8 cellular contexts compared by ENCODE assay signal in genomic region chr22:42820075-42820763, GRCh38. TPM values are rescaled to one million over a fixed set of nuclear protein-coding genes. Genes with fewer than 3 reads are reported as not detected.
A peak's percentile ranks its signal among the peaks of the same experiment; 100 is the strongest.
DNase-seq lines count a peak whose midpoint lies in the region; ATAC-seq and TF ChIP-seq lines count a peak whose summit lies in the region.

No MANE protein-coding gene starts in this region.

- H3K79me2 ChIP-seq in fibroblast of lung (ENCODE audit: control insufficient read depth, insufficient read depth, low read length): no peaks in the 10 kb centered on the region

- no peak overlapping the region for H3K9ac ChIP-seq in fibroblast of lung (ENCODE audit: insufficient read depth, low read length)

- H3K4me2 ChIP-seq in fibroblast of lung (ENCODE audit: extremely low read depth, insufficient read depth, low read length): peak overlapping the region; percentile 20

- H3K27me3 ChIP-seq in Peyer's patch (no peaks in the 10 kb centered on the region), fibroblast of lung (ENCODE audit: control insufficient read depth, insufficient read depth, low read length) (no peaks in the 10 kb centered on the region)

- no peaks in the 10 kb centered on the region for H3K4me1 ChIP-seq in Peyer's patch
- peaks cover 10% of the 10 kb centered on the region for H3K4me1 ChIP-seq in fibroblast of lung (ENCODE audit: control insufficient read depth, extremely low read depth, insufficient read depth, low read length)

- DNase-seq in NCI-H2029 treated with DMSO at 0.1 percent for 48 hours (lab: John Stamatoyannopoulos, UW) (peak; percentile 20), NCI-H2029 (lab: John Stamatoyannopoulos, UW) (no peak), Peyer's patch (no peak), fibroblast of lung (ENCODE audit: low read depth in 2 of 2) (peak; percentile 77 to 90), retinal pigment epithelial cell (ENCODE audit: low read depth) (no peak), GOT3 (lab: John Stamatoyannopoulos, UW) (no peak)

- H3K4me3 ChIP-seq in Peyer's patch (no peak overlapping the region), fibroblast of lung (replicated peaks in 1 of 4; ENCODE audit: control extremely low read depth in 1 of 4, insufficient read depth in 1 of 4, low read depth in 3 of 4, low read length in 4 of 4) (no peak overlapping the region), retinal pigment epithelial cell (ENCODE audit: low read length) (no peak overlapping the region)

- H3K9me3 ChIP-seq in Peyer's patch: no peaks in the 10 kb centered on the region
- no peaks in the 10 kb centered on the region for H3K9me3 ChIP-seq in fibroblast of lung (ENCODE audit: control insufficient read depth, insufficient read depth, low read depth, low read length)

- no peak overlapping the region for H2AFZ ChIP-seq in fibroblast of lung (ENCODE audit: low read length)

- no peak for TF ChIP-seq POLR2A in Peyer's patch (IDR thresholded peaks at IDR 0.05)

- H3K36me3 ChIP-seq in Peyer's patch (peaks cover 0 to 56% (median 0%) of the 10 kb centered on the region in 3 donors), fibroblast of lung (ENCODE audit: control insufficient read depth, insufficient read depth, low read length) (peaks cover 13% of the 10 kb centered on the region)

- TF ChIP-seq CTCF in Peyer's patch (IDR thresholded peaks at IDR 0.05): peak in 4 of 6 experiments; percentile 8 to 77 (median 52)
- peak; percentile 27 to 59 for TF ChIP-seq CTCF in fibroblast of lung (conservative IDR thresholded peaks at IDR 0.05 in 1 of 2, IDR thresholded peaks at IDR 0.05 in 1 of 2; ENCODE audit: low read depth in 1 of 2, low read length in 2 of 2)
- peak; percentile 65 for TF ChIP-seq CTCF in retinal pigment epithelial cell (conservative IDR thresholded peaks at IDR 0.05; ENCODE audit: low read depth, low read length)

- no peak overlapping the region for H3K27ac ChIP-seq in Peyer's patch
- no peak overlapping the region for H3K27ac ChIP-seq in fibroblast of lung (ENCODE audit: insufficient read depth, low read length)

- ATAC-seq in HG02588 (IDR thresholded peaks at IDR 0.05; ENCODE audit: unreplicated experiment) (no peak), GM18502 (IDR thresholded peaks at IDR 0.05; ENCODE audit: poor library complexity, unreplicated experiment) (no peak)

- H4K20me1 ChIP-seq in fibroblast of lung (ENCODE audit: control insufficient read depth, extremely low read depth, insufficient read depth, low read length): no peaks in the 10 kb centered on the region

RNA-seq across cellular contexts. Expression of gene ARFGAP3, which starts 36.9 kb away (rescaled TPM):
- total RNA-seq in Peyer's patch: 10 to 100 TPM; 31.4 to 87.0 (median 57.8) TPM
- 60.1 and 62.1 TPM in 2 replicates for total RNA-seq in fibroblast of lung
- 63.9 and 74.1 TPM in 2 replicates for polyA plus RNA-seq in fibroblast of lung
- polyA plus RNA-seq in fibroblast of lung (2012): 45.3 and 48.9 TPM in 2 replicates
- 16.9 and 24.5 TPM in 2 replicates for polyA minus RNA-seq in fibroblast of lung (ENCODE audit: low replicate concordance)

Comparison
In these comparisons a context has a peak if more than half of its experiments do, and no peak if none do; other contexts are left out.
1. DNase-seq: peak in NCI-H2029 treated with DMSO at 0.1 percent for 48 hours (single experiment) and fibroblast of lung (2 of 2); none in NCI-H2029 (single experiment), Peyer's patch (0 of 3), retinal pigment epithelial cell (single experiment) and GOT3 (single experiment).
2. Peak in every context shown above with its lines, with median percentiles within 50 percentile points of each other: CTCF ChIP-seq.